In genomic region chr12:57341275-57341990, GRCh38 we compare ENCODE assay signal across 1 cellular context.
TF ChIP-seq lines count a peak whose summit lies in the region.

No MANE protein-coding gene starts in this region.

TF ChIP-seq in HEK293, 187 proteins besides CTCF, POLR2A, EP300 and RAD21 (continued from another document):
- TF ChIP-seq HIC1 (tag by site-specific recombination; IDR thresholded peaks at IDR 0.05): no peak
